In genomic region chr22:37045958-37046357, GRCh38 we compare ENCODE assay signal across 8 cellular contexts. TPM values are rescaled to one million over a fixed set of nuclear protein-coding genes. Genes with fewer than 3 reads are reported as not detected.
DNase-seq lines count a peak whose midpoint lies in the region; ATAC-seq, FAIRE-seq and TF ChIP-seq lines count a peak whose summit lies in the region.

No MANE protein-coding gene starts in this region.

- TF ChIP-seq RAD21 in K562 (CRISPR knock-in tag; conservative IDR thresholded peaks at IDR 0.05 in 1 of 2, IDR thresholded peaks at IDR 0.05 in 1 of 2), result peak in 1 of 2 experiments; percentile 27; a peak in 2 of 4 replicates

- no peak for TF ChIP-seq EP300 in K562 (IDR thresholded peaks at IDR 0.05; ENCODE audit: low read length)

- H2AFZ ChIP-seq in K562 (ENCODE audit: low read depth, low read length), result no peak overlapping the region

- ATAC-seq in K562, result no peak
- no peak for ATAC-seq in HG03159 (IDR thresholded peaks at IDR 0.05; ENCODE audit: unreplicated experiment)
- no peak for ATAC-seq in HG02840 (IDR thresholded peaks at IDR 0.05; ENCODE audit: low FRiP score, unreplicated experiment)

- H2AK5ac ChIP-seq in mesendoderm (ENCODE audit: low read length), result no peak overlapping the region

- no peak overlapping the region for H4K5ac ChIP-seq in mesendoderm (ENCODE audit: low read length)

- H3K4ac ChIP-seq in mesendoderm (ENCODE audit: low read depth, low read length), result no peak overlapping the region

- H3K4me3 ChIP-seq in DOHH2 (ENCODE audit: low read length) (no peak overlapping the region), K562 (no peak overlapping the region), mesendoderm (ENCODE audit: low read length) (no peak overlapping the region)

- intact Hi-C loops in K562 (cut with micrococcal nuclease), result loop anchor here (10.0 kb wide), 2 partner anchors 171 to 261 kb away; no protein-coding TSS in a partner anchor

- no peak overlapping the region for H2BK15ac ChIP-seq in mesendoderm (replicated peaks; ENCODE audit: low read depth)

- H3K18ac ChIP-seq in mesendoderm (ENCODE audit: low read length), result no peak overlapping the region

- H3K4me1 ChIP-seq in DOHH2 (ENCODE audit: control insufficient read depth, low read length) (peaks cover 8% of the 10 kb centered on the region; the same call in 1 of the 2 replicates), K562 (replicated peaks in 1 of 2; ENCODE audit: control insufficient read depth in 2 of 2, insufficient read depth in 2 of 2, low read length in 2 of 2) (peaks cover 0 to 7% of the 10 kb centered on the region in 2 experiments; a peak in 2 of 5 replicates), mesendoderm (ENCODE audit: control insufficient read depth, low read depth, low read length) (no peaks in the 10 kb centered on the region)

- H4K8ac ChIP-seq in mesendoderm (ENCODE audit: low read depth, low read length), result no peak overlapping the region

- BruUV-seq in K562 (replicated peaks; lab: Mats Ljungman, UMichigan), result no TSS peak

- H3K79me2 ChIP-seq in DOHH2 (ENCODE audit: control insufficient read depth, low read length) (no peaks in the 10 kb centered on the region), K562 (ENCODE audit: control insufficient read depth, insufficient read depth, low read length) (no peaks in the 10 kb centered on the region), mesendoderm (ENCODE audit: control insufficient read depth, insufficient read depth, low read length) (no peaks in the 10 kb centered on the region)

- H3K79me1 ChIP-seq in mesendoderm (ENCODE audit: low read length), result no peaks in the 10 kb centered on the region

- POLR2A ChIA-PET in K562 (lab: Yijun Ruan, JAX), result no interaction called here

- H3K27ac ChIP-seq in DOHH2 (ENCODE audit: low read depth, low read length) (no peak overlapping the region), K562 (ENCODE audit: extremely low read depth, low read depth, low read length) (no peak overlapping the region), mesendoderm (ENCODE audit: low read depth, low read length) (no peak overlapping the region)

- no peaks in the 10 kb centered on the region for H3K9me1 ChIP-seq in K562 (ENCODE audit: control insufficient read depth, insufficient read depth, low read length)

- no peak overlapping the region for H3K4me2 ChIP-seq in DOHH2 (ENCODE audit: low read length)
- no peak overlapping the region for H3K4me2 ChIP-seq in K562 (ENCODE audit: insufficient read depth, low read length)
- H3K4me2 ChIP-seq in mesendoderm (ENCODE audit: low read length), result no peak overlapping the region

- no peak overlapping the region for H3K23ac ChIP-seq in mesendoderm (ENCODE audit: low read length)

- H3K9me2 ChIP-seq in DOHH2 (replicated peaks; ENCODE audit: control insufficient read depth, low read length), result no peaks in the 10 kb centered on the region

- no peak for FAIRE-seq in K562 (lab: Jason Lieb, UNC)

- in situ Hi-C loops in K562 (cut with MboI), result no loop called here

- H2BK120ac ChIP-seq in mesendoderm (ENCODE audit: low read depth, low read length), result no peak overlapping the region

- TF ChIP-seq CTCF in DOHH2 (IDR thresholded peaks at IDR 0.05; ENCODE audit: low read depth, low read length, poor library complexity, severe bottlenecking) (peak; percentile 71), K562 (IDR thresholded peaks at IDR 0.05 in 2 of 3, conservative IDR thresholded peaks at IDR 0.05 in 1 of 3; ENCODE audit: insufficient read depth in 2 of 3, low read depth in 1 of 3, low read length in 3 of 3) (peak; percentile 49 to 64 (median 58))

- no peaks in the 10 kb centered on the region for H4K20me1 ChIP-seq in DOHH2 (ENCODE audit: control insufficient read depth, insufficient read depth, low read depth, low read length)
- H4K20me1 ChIP-seq in K562 (replicated peaks; ENCODE audit: control insufficient read depth, insufficient read depth, low read length), result no peaks in the 10 kb centered on the region

- no peaks in the 10 kb centered on the region for H3F3A ChIP-seq in DOHH2 (ENCODE audit: control insufficient read depth, insufficient read depth)

- H3K9me3 ChIP-seq in DOHH2 (ENCODE audit: control insufficient read depth, insufficient read depth, low read length) (no peaks in the 10 kb centered on the region), K562 (replicated peaks; ENCODE audit: control insufficient read depth, insufficient read depth, low read depth, low read length) (no peaks in the 10 kb centered on the region)

- H3K9ac ChIP-seq in K562 (ENCODE audit: insufficient read depth in 1 of 2, low read depth in 2 of 2, low read length in 2 of 2) (no peak overlapping the region), mesendoderm (ENCODE audit: low read length) (no peak overlapping the region)

- no peak for TF ChIP-seq POLR2A in K562 (conservative IDR thresholded peaks at IDR 0.05)

- CTCF ChIA-PET in K562 (lab: Yijun Ruan, JAX; ENCODE audit: low intra/inter-chr PET ratio), result no interaction called here

- DNase-seq in HuH-7 (ENCODE audit: low spot score) (peak; percentile 70), K562 (ENCODE audit: extremely low read depth in 1 of 4, low spot score in 3 of 4) (peak in 3 of 4 experiments; percentile 31 to 37 (median 31)), mesendoderm (peak; percentile 54), DMS153 treated with DMSO at 0.1 percent for 48 hours (lab: John Stamatoyannopoulos, UW; ENCODE audit: unreplicated experiment) (no peak), amygdala (lab: John Stamatoyannopoulos, UW) (no peak)

- H3K36me3 ChIP-seq in DOHH2 (ENCODE audit: control insufficient read depth, low read length) (no peaks in the 10 kb centered on the region), K562 (ENCODE audit: control insufficient read depth, insufficient read depth, low read length) (no peaks in the 10 kb centered on the region), mesendoderm (ENCODE audit: control insufficient read depth, insufficient read depth, low read length) (no peaks in the 10 kb centered on the region)

- 3% methylated on average over 4 of the region's 4 CpGs for WGBS in K562 (ENCODE audit: insufficient coverage, low coverage, missing lambda C conversion rate)
- WGBS in mesendoderm (ENCODE audit: extremely low coverage, insufficient coverage, low lambda C conversion rate), result no CpG with 5 or more reads among the region's 4 CpGs

- H3K27me3 ChIP-seq in DOHH2 (ENCODE audit: control insufficient read depth, low read length) (peaks cover 22% of the 10 kb centered on the region), K562 (ENCODE audit: control insufficient read depth in 2 of 2, insufficient read depth in 2 of 2, low read length in 2 of 2) (peaks cover 0 to 3% of the 10 kb centered on the region in 2 experiments; a peak in 1 of 5 replicates), mesendoderm (ENCODE audit: insufficient read depth, low read length, poor library complexity) (no peaks in the 10 kb centered on the region)

- no peak overlapping the region for H2BK5ac ChIP-seq in mesendoderm (ENCODE audit: low read length)

- H3K56ac ChIP-seq in mesendoderm (ENCODE audit: low read length), result no peak overlapping the region

RNA-seq across cellular contexts. Expression of gene KCTD17, which starts 5.6 kb away (rescaled TPM):
- 1.3 and 3.4 TPM in 2 replicates for total RNA-seq in K562 (2011; cell fraction: chromatin; rRNA removed; ENCODE audit: low replicate concordance)
- 0.66 and 2.0 TPM in 2 replicates for total RNA-seq in K562 (2011; cell fraction: nucleolus; rRNA removed)
- 1.2 and 2.7 TPM in 2 replicates for total RNA-seq in K562 (2011; cell fraction: nucleoplasm; rRNA removed)
- 0.41 TPM in 2 replicates for total RNA-seq in K562 (2014; rRNA removed)
- total RNA-seq in K562 (2014; rRNA removed; fragmentation: Illumina TruSeq; extraction: Trizol), result 0.44 TPM in 1 of 2 replicates, not detected in the other
- 0.22 TPM in 1 of 2 replicates, not detected in the other for total RNA-seq in K562 (2015; rRNA removed; fragmentation: Illumina TruSeq; extraction: Trizol)
- total RNA-seq in K562 (2021), result 0.49 and 0.67 TPM in 2 replicates
- polyA plus RNA-seq in K562 (2011; rRNA removed), result 0.64 and 1.1 TPM in 2 replicates
- polyA plus RNA-seq in K562 (2011; cell fraction: cytosol; rRNA removed), result 0.82 and 1.1 TPM in 2 replicates
- polyA plus RNA-seq in K562 (2011; cell fraction: nucleus; rRNA removed), result 2.6 and 3.6 TPM in 2 replicates
- 0.34 and 0.82 TPM in 2 replicates for polyA plus RNA-seq in K562 (2012)
- polyA plus RNA-seq in K562 (2014; fragmentation: Illumina TruSeq; extraction: Trizol), result 0.21 and 0.51 TPM in 2 replicates
- polyA plus RNA-seq in K562 (2014; fragmentation: Nextera tagmentation; extraction: Ambion mirVana), result not detected
- polyA plus RNA-seq in K562 (2014; rRNA removed), result 0.70 and 0.90 TPM in 2 replicates
- 0.39 and 0.70 TPM in 2 replicates for polyA minus RNA-seq in K562 (2011; rRNA and poly(A)+ RNA removed)
- polyA minus RNA-seq in K562 (2011; cell fraction: cytosol; rRNA and poly(A)+ RNA removed), result not detected in 2 replicates
- polyA minus RNA-seq in K562 (2011; cell fraction: nucleus; rRNA and poly(A)+ RNA removed), result 0.40 and 1.2 TPM in 2 replicates
- polyA plus RNA-seq in mesendoderm (2013, experiment 1 of 2), result 13.9 TPM
- 13.1 TPM for polyA plus RNA-seq in mesendoderm (2013, experiment 2 of 2)

RNA-seq across cellular contexts. Expression of gene MPST, which starts 26.4 kb away (rescaled TPM):
- total RNA-seq in K562 (2011; cell fraction: chromatin; rRNA removed; ENCODE audit: low replicate concordance), result 23.7 and 51.5 TPM in 2 replicates
- 38.4 and 40.9 TPM in 2 replicates for total RNA-seq in K562 (2011; cell fraction: nucleolus; rRNA removed)
- 34.5 and 45.6 TPM in 2 replicates for total RNA-seq in K562 (2011; cell fraction: nucleoplasm; rRNA removed)
- total RNA-seq in K562 (2014; rRNA removed), result 104 and 117 TPM in 2 replicates
- total RNA-seq in K562 (2014; rRNA removed; fragmentation: Illumina TruSeq; extraction: Trizol), result 6.7 and 8.1 TPM in 2 replicates
- 24.3 and 25.3 TPM in 2 replicates for total RNA-seq in K562 (2015; rRNA removed; fragmentation: Illumina TruSeq; extraction: Trizol)
- total RNA-seq in K562 (2021), result 66.8 and 68.2 TPM in 2 replicates
- polyA plus RNA-seq in K562 (2011; rRNA removed), result 24.8 and 34.6 TPM in 2 replicates
- 49.5 and 189 TPM in 2 replicates for polyA plus RNA-seq in K562 (2011; cell fraction: cytosol; rRNA removed)
- 50.2 and 71.7 TPM in 2 replicates for polyA plus RNA-seq in K562 (2011; cell fraction: nucleus; rRNA removed)
- polyA plus RNA-seq in K562 (2012), result 35.2 and 62.2 TPM in 2 replicates
- polyA plus RNA-seq in K562 (2014; fragmentation: Illumina TruSeq; extraction: Trizol), result 11.2 and 24.8 TPM in 2 replicates
- 1 to 10 TPM in 1 of 2 experiments, under 1 TPM in 1; 0.65 to 1.3 TPM for polyA plus RNA-seq in K562 (2014; fragmentation: Nextera tagmentation; extraction: Ambion mirVana)
- polyA plus RNA-seq in K562 (2014; rRNA removed), result 78.5 and 88.1 TPM in 2 replicates
- 8.4 and 10.2 TPM in 2 replicates for polyA minus RNA-seq in K562 (2011; rRNA and poly(A)+ RNA removed)
- 22.6 and 34.3 TPM in 2 replicates for polyA minus RNA-seq in K562 (2011; cell fraction: cytosol; rRNA and poly(A)+ RNA removed)
- 12.7 and 15.7 TPM in 2 replicates for polyA minus RNA-seq in K562 (2011; cell fraction: nucleus; rRNA and poly(A)+ RNA removed)
- polyA plus RNA-seq in mesendoderm (2013, experiment 1 of 2), result 57.1 TPM
- 58.0 TPM for polyA plus RNA-seq in mesendoderm (2013, experiment 2 of 2)

RNA-seq across cellular contexts. Expression of gene TST, which starts 26.7 kb away (rescaled TPM):
- total RNA-seq in K562 (2011; cell fraction: chromatin; rRNA removed; ENCODE audit: low replicate concordance), result 2.6 and 16.9 TPM in 2 replicates
- total RNA-seq in K562 (2011; cell fraction: nucleolus; rRNA removed), result 23.8 and 27.2 TPM in 2 replicates
- total RNA-seq in K562 (2011; cell fraction: nucleoplasm; rRNA removed), result 7.9 and 8.0 TPM in 2 replicates
- total RNA-seq in K562 (2014; rRNA removed) (26.7 and 26.9 TPM in 2 replicates), K562 (2014; rRNA removed; fragmentation: Illumina TruSeq; extraction: Trizol) (4.1 and 5.7 TPM in 2 replicates), K562 (2015; rRNA removed; fragmentation: Illumina TruSeq; extraction: Trizol) (12.4 and 13.1 TPM in 2 replicates), K562 (2021) (23.1 and 23.8 TPM in 2 replicates)
- polyA plus RNA-seq in K562 (2011; rRNA removed) (14.0 and 18.6 TPM in 2 replicates), K562 (2014; fragmentation: Illumina TruSeq; extraction: Trizol) (7.7 and 14.4 TPM in 2 replicates), K562 (2014; fragmentation: Nextera tagmentation; extraction: Ambion mirVana) (1 to 10 TPM; 1.4 to 4.3 TPM), K562 (2014; rRNA removed) (19.7 and 26.1 TPM in 2 replicates)
- 23.0 and 51.6 TPM in 2 replicates for polyA plus RNA-seq in K562 (2011; cell fraction: cytosol; rRNA removed)
- 10.6 and 13.0 TPM in 2 replicates for polyA plus RNA-seq in K562 (2011; cell fraction: nucleus; rRNA removed)
- 13.1 and 24.0 TPM in 2 replicates for polyA plus RNA-seq in K562 (2012)
- 4.4 and 5.5 TPM in 2 replicates for polyA minus RNA-seq in K562 (2011; rRNA and poly(A)+ RNA removed)
- 10.1 and 12.3 TPM in 2 replicates for polyA minus RNA-seq in K562 (2011; cell fraction: cytosol; rRNA and poly(A)+ RNA removed)
- polyA minus RNA-seq in K562 (2011; cell fraction: nucleus; rRNA and poly(A)+ RNA removed), result 13.2 and 18.7 TPM in 2 replicates
- polyA plus RNA-seq in mesendoderm (2013, experiment 1 of 2), result 13.0 TPM
- polyA plus RNA-seq in mesendoderm (2013, experiment 2 of 2), result 11.7 TPM

Comparison
In these comparisons a context has a peak if more than half of its experiments do, and no peak if none do; other contexts are left out.
1. DNase-seq: peak in HuH-7 (single experiment), K562 (3 of 4) and mesendoderm (single experiment); none in DMS153 treated with DMSO at 0.1 percent for 48 hours (single experiment) and amygdala (0 of 56).